Comparison of ENCODE assay signal across 11 cellular contexts in genomic region chr14:54652890-54653201, GRCh38.
DNase-seq lines count a peak whose midpoint lies in the region; ATAC-seq, FAIRE-seq and TF ChIP-seq lines count a peak whose summit lies in the region.
"Had no signal": no experiment of that assay in that cellular context is flagged by ENCODE, and none has a peak within 500 bp of the region (broad histone marks: within the 10 kb centered on the region; RNA-seq: fewer than 3 reads in every experiment).

No MANE protein-coding gene starts in this region.

- no peak for ATAC-seq in esophagus mucosa
- ATAC-seq: activated T-cell treated with anti-CD3 and anti-CD28 coated beads, Interleukin-2, amount 50 U/mL, for 4 hours had no signal

- H3K27ac Mint-ChIP-seq in osteocyte (ENCODE audit: unreplicated experiment) = no peak overlapping the region
- H3K27ac Mint-ChIP-seq: T-helper 1 cell treated with Interleukin-12 subunit alpha and Interleukin-12 subunit beta and Interleukin-4 antibody, amounts not matched to agents 30 μg/mL and 1 μg/mL, for 36 hours had no signal

- H3K36me3 Mint-ChIP-seq in osteocyte (ENCODE audit: unreplicated experiment) = no peaks in the 10 kb centered on the region

- intact Hi-C loops in A673 (cut with micrococcal nuclease; ENCODE audit: unreplicated experiment) = no loop called here

- H3K4me1 ChIP-seq in A673 (ENCODE audit: insufficient read depth, low read length, poor library complexity, severe bottlenecking) = peaks cover 32% of the 10 kb centered on the region

- H3K4me3 Mint-ChIP-seq in osteocyte (ENCODE audit: unreplicated experiment) = peak overlapping the region; percentile 73
- H3K4me3 Mint-ChIP-seq: activated T-cell treated with anti-CD3 and anti-CD28 coated beads, Interleukin-2, amount 50 U/mL, for 4 hours; T-helper 1 cell treated with Interleukin-12 subunit alpha and Interleukin-12 subunit beta and Interleukin-4 antibody, amounts not matched to agents 30 μg/mL and 1 μg/mL, for 36 hours had no signal

- H3K9ac ChIP-seq in SK-N-MC (ENCODE audit: insufficient read length) = peak overlapping the region; percentile 93

- POLR2A ChIA-PET in A673 (lab: Charles Lee; ENCODE audit: low non-redundant PET) = no interaction called here

- H3K36me3 ChIP-seq in A673 (ENCODE audit: insufficient read depth, low read length, poor library complexity, severe bottlenecking) = no peaks in the 10 kb centered on the region
- no peaks in the 10 kb centered on the region for H3K36me3 ChIP-seq in SK-N-MC (ENCODE audit: insufficient read depth, low read length)

- no peaks in the 10 kb centered on the region for H3K27me3 Mint-ChIP-seq in osteocyte (ENCODE audit: unreplicated experiment)

- H3K4me3 ChIP-seq in A673 (ENCODE audit: low read depth, low read length, poor library complexity, severe bottlenecking) (peak overlapping the region; percentile 27), SK-N-MC (peak overlapping the region; percentile 77), fibroblast of the aortic adventitia (ENCODE audit: low read depth, low read length) (peak overlapping the region; percentile 63)

- no peaks in the 10 kb centered on the region for H3K9me3 ChIP-seq in A673 (ENCODE audit: low read depth, low read length, poor library complexity, severe bottlenecking)
- no peaks in the 10 kb centered on the region for H3K9me3 ChIP-seq in SK-N-MC (ENCODE audit: low read depth, low read length)

- no peaks in the 10 kb centered on the region for H3K9me3 Mint-ChIP-seq in osteocyte (ENCODE audit: unreplicated experiment)
- H3K9me3 Mint-ChIP-seq: activated T-cell treated with anti-CD3 and anti-CD28 coated beads, Interleukin-2, amount 50 U/mL, for 4 hours; T-helper 1 cell treated with Interleukin-12 subunit alpha and Interleukin-12 subunit beta and Interleukin-4 antibody, amounts not matched to agents 30 μg/mL and 1 μg/mL, for 36 hours had no signal

- CTCF ChIA-PET in A673 (lab: Charles Lee) = interaction anchor here (0.8 kb wide), 1 partner anchor 89 kb away, joined by 3 read pairs; no protein-coding TSS in a partner anchor

- H3K27ac ChIP-seq in A673 (ENCODE audit: low read depth, low read length, poor library complexity, severe bottlenecking) (peak overlapping the region; percentile 92), SK-N-MC (peak overlapping the region; percentile 100)

- H3K27me3 ChIP-seq in A673 (replicated peaks; ENCODE audit: insufficient read depth, low read depth, low read length, poor library complexity) = no peaks in the 10 kb centered on the region

- BruUV-seq in A673 (replicated peaks; lab: Mats Ljungman, UMichigan) = no TSS peak

- TF ChIP-seq CTCF in A673 (conservative IDR thresholded peaks at IDR 0.05; ENCODE audit: low read depth, low read length) (no peak), fibroblast of the aortic adventitia (IDR thresholded peaks at IDR 0.05; ENCODE audit: insufficient read depth, low read length) (no peak), osteocyte (IDR thresholded peaks at IDR 0.05) (no peak)

- DNase-seq in A673 (ENCODE audit: low spot score) (no peak), SK-N-MC (ENCODE audit: low read depth, low spot score) (no peak), fibroblast of the aortic adventitia (ENCODE audit: low read depth) (no peak), osteocyte (ENCODE audit: extremely low spot score, unreplicated experiment) (no peak), COR-L47 (lab: John Stamatoyannopoulos, UW) (no peak), urothelium cell line (ENCODE audit: low spot score) (no peak), foreskin melanocyte (no peak)
- DNase-seq: activated T-cell treated with anti-CD3 and anti-CD28 coated beads, Interleukin-2, amount 50 U/mL, for 4 hours; NCI-H2029 treated with DMSO at 0.1 percent for 48 hours had no signal

- FAIRE-seq in urothelium cell line (lab: Jason Lieb, UNC) = no peak

- peaks cover 20% of the 10 kb centered on the region for H3K4me1 Mint-ChIP-seq in osteocyte (ENCODE audit: unreplicated experiment)

Comparison
In these comparisons a context has a peak if more than half of its experiments do, and no peak if none do; other contexts are left out.
1. H3K4me3 ChIP-seq: peak in every context shown above with its lines; median percentile 77 in SK-N-MC; 63 in fibroblast of the aortic adventitia; 27 in A673.